8 cellular contexts compared by ENCODE assay signal in genomic region chr1:64505232-64505943, GRCh38. TPM values are rescaled to one million over a fixed set of nuclear protein-coding genes. Genes with fewer than 3 reads are reported as not detected.
DNase-seq lines count a peak whose midpoint lies in the region; ATAC-seq lines count a peak whose summit lies in the region.

No MANE protein-coding gene starts in this region.

- peak overlapping the region; percentile 91 for H3K4me2 ChIP-seq in mesenchymal stem cell (ENCODE audit: low read length, poor library complexity, severe bottlenecking)

- no peak overlapping the region for H2BK120ac ChIP-seq in mesenchymal stem cell (ENCODE audit: low read depth, low read length)

- peak overlapping the region in 1 of 2 experiments; percentile 49 for H3K14ac ChIP-seq in mesenchymal stem cell (ENCODE audit: low read length in 2 of 2)

- no peaks in the 10 kb centered on the region for H3K27me3 ChIP-seq in duodenal mucosa (ENCODE audit: control insufficient read depth in 1 of 2, insufficient read depth in 2 of 2, low read length in 2 of 2)
- no peaks in the 10 kb centered on the region for H3K27me3 ChIP-seq in mesenchymal stem cell (ENCODE audit: control insufficient read depth in 1 of 2, insufficient read depth in 1 of 2, low read length in 2 of 2)

- DNase-seq in activated CD4-positive, alpha-beta T cell treated with anti-CD3 and anti-CD28 coated beads for 24 hours (ENCODE audit: low read depth in 2 of 2) = peak; percentile 27 to 42
- DNase-seq in mesenchymal stem cell (no peak), SIG-M5 treated with dmso at 0.1 percent for 504 hours (lab: John Stamatoyannopoulos, UW; ENCODE audit: unreplicated experiment) (no peak)

- WGBS in mesenchymal stem cell = 4% methylated on average over 27 of the region's 51 CpGs

- no peaks in the 10 kb centered on the region for H3K36me3 ChIP-seq in duodenal mucosa (ENCODE audit: control insufficient read depth in 1 of 2, insufficient read depth in 2 of 2, low read length in 2 of 2)
- no peaks in the 10 kb centered on the region for H3K36me3 ChIP-seq in mesenchymal stem cell (ENCODE audit: control insufficient read depth in 1 of 2, insufficient read depth in 2 of 2, low read depth in 1 of 2, low read length in 2 of 2)

- H2AK5ac ChIP-seq in mesenchymal stem cell (ENCODE audit: low read length, severe bottlenecking) = no peak overlapping the region

- H3K9me3 Mint-ChIP-seq in IgD-negative memory B cell = peaks cover 0 to 3% (median 2%) of the 10 kb centered on the region in 3 donors
- H3K9me3 Mint-ChIP-seq in stimulated activated memory B cell treated with anti-CD40 and anti-IgM and Interleukin-4, amounts not matched to agents 10 μg/mL and 1 μg/mL and 100 μg/mL, for 72 hours = no peaks in the 10 kb centered on the region

- peak overlapping the region; percentile 80 for H4K8ac ChIP-seq in mesenchymal stem cell (ENCODE audit: low read length)

- peak overlapping the region in 1 of 3 donors; percentile 14 for H3K27ac Mint-ChIP-seq in IgD-negative memory B cell
- peak overlapping the region; percentile 70 for H3K27ac Mint-ChIP-seq in stimulated activated memory B cell treated with anti-CD40 and anti-IgM and Interleukin-4, amounts not matched to agents 10 μg/mL and 1 μg/mL and 100 μg/mL, for 72 hours

- peak overlapping the region; percentile 78 for H2AFZ ChIP-seq in mesenchymal stem cell (ENCODE audit: low read depth, low read length)

- H4K91ac ChIP-seq in mesenchymal stem cell (ENCODE audit: low read length) = peak overlapping the region; percentile 78

- peak overlapping the region; percentile 31 to 86 (median 82) for H3K4me3 Mint-ChIP-seq in IgD-negative memory B cell
- H3K4me3 Mint-ChIP-seq in stimulated activated memory B cell treated with anti-CD40 and anti-IgM and Interleukin-4, amounts not matched to agents 10 μg/mL and 1 μg/mL and 100 μg/mL, for 72 hours = peak overlapping the region; percentile 98

- peaks cover 0 to 6% (median 2%) of the 10 kb centered on the region in 3 donors for H3K4me1 Mint-ChIP-seq in IgD-negative memory B cell
- peaks cover 7% of the 10 kb centered on the region for H3K4me1 Mint-ChIP-seq in stimulated activated memory B cell treated with anti-CD40 and anti-IgM and Interleukin-4, amounts not matched to agents 10 μg/mL and 1 μg/mL and 100 μg/mL, for 72 hours

- no peak overlapping the region for H2BK15ac ChIP-seq in mesenchymal stem cell (ENCODE audit: low read depth, poor library complexity, severe bottlenecking)

- H3K18ac ChIP-seq in mesenchymal stem cell (ENCODE audit: low read depth in 1 of 2, low read length in 2 of 2) = peak overlapping the region in 1 of 2 experiments; percentile 77

- H3K36me3 Mint-ChIP-seq in IgD-negative memory B cell = no peaks in the 10 kb centered on the region
- no peaks in the 10 kb centered on the region for H3K36me3 Mint-ChIP-seq in stimulated activated memory B cell treated with anti-CD40 and anti-IgM and Interleukin-4, amounts not matched to agents 10 μg/mL and 1 μg/mL and 100 μg/mL, for 72 hours

- peak; percentile 64 for ATAC-seq in stimulated activated memory B cell treated with anti-CD40 and anti-IgM and Interleukin-4, amounts not matched to agents 10 μg/mL and 1 μg/mL and 100 μg/mL, for 72 hours
- ATAC-seq in GM19467 (IDR thresholded peaks at IDR 0.05; ENCODE audit: unreplicated experiment) = no peak
- no peak for ATAC-seq in HG02981 (IDR thresholded peaks at IDR 0.05; ENCODE audit: unreplicated experiment)

- H3K27ac ChIP-seq in duodenal mucosa (ENCODE audit: low read depth, low read length) (peak overlapping the region; percentile 45), mesenchymal stem cell (ENCODE audit: low read length, poor library complexity, severe bottlenecking) (no peak overlapping the region)

- no peak overlapping the region for H2BK12ac ChIP-seq in mesenchymal stem cell (ENCODE audit: low read length in 2 of 2)

- H3K9me3 ChIP-seq in duodenal mucosa (ENCODE audit: control insufficient read depth in 1 of 2, low read length in 2 of 2) (no peaks in the 10 kb centered on the region), mesenchymal stem cell (ENCODE audit: control insufficient read depth, low read length) (no peaks in the 10 kb centered on the region)

- H2BK5ac ChIP-seq in mesenchymal stem cell (ENCODE audit: low read depth, low read length, poor library complexity, severe bottlenecking) = no peak overlapping the region

- peaks cover 7% of the 10 kb centered on the region for H3K79me1 ChIP-seq in mesenchymal stem cell (replicated peaks; ENCODE audit: low read length, poor library complexity, severe bottlenecking)

- H3K4me3 ChIP-seq in duodenal mucosa (ENCODE audit: low read depth in 1 of 2, low read length in 2 of 2) (peak overlapping the region; percentile 60 to 67), mesenchymal stem cell (ENCODE audit: insufficient read depth in 1 of 2, low read depth in 1 of 2, low read length in 2 of 2) (peak overlapping the region; percentile 62 to 72)

- peaks cover 30% of the 10 kb centered on the region for H3K27me3 Mint-ChIP-seq in IgD-negative memory B cell
- peaks cover 49% of the 10 kb centered on the region for H3K27me3 Mint-ChIP-seq in stimulated activated memory B cell treated with anti-CD40 and anti-IgM and Interleukin-4, amounts not matched to agents 10 μg/mL and 1 μg/mL and 100 μg/mL, for 72 hours

- H3K23ac ChIP-seq in mesenchymal stem cell (ENCODE audit: low read length in 2 of 2) = no peak overlapping the region

- H3K9ac ChIP-seq in duodenal mucosa (ENCODE audit: low read depth in 1 of 2, low read length in 2 of 2) = no peak overlapping the region
- peak overlapping the region; percentile 65 for H3K9ac ChIP-seq in mesenchymal stem cell (ENCODE audit: low read length)

- H3K4ac ChIP-seq in mesenchymal stem cell (ENCODE audit: low read depth in 1 of 2, low read length in 2 of 2) = peak overlapping the region in 1 of 2 experiments; percentile 30

- H3K4me1 ChIP-seq in duodenal mucosa (ENCODE audit: control insufficient read depth in 1 of 2, insufficient read depth in 2 of 2, low read length in 2 of 2) = peaks cover 15 to 38% of the 10 kb centered on the region in 2 donors
- peaks cover 7% of the 10 kb centered on the region for H3K4me1 ChIP-seq in mesenchymal stem cell (ENCODE audit: control insufficient read depth, insufficient read depth, low read depth, low read length)

RNA-seq across cellular contexts. Expression of gene CACHD1, which starts 35.5 kb away (rescaled TPM):
- polyA plus RNA-seq in IgD-negative memory B cell = 0.08 TPM
- polyA plus RNA-seq in mesenchymal stem cell (2013, experiment 1 of 2) = 2.3 TPM
- polyA plus RNA-seq in mesenchymal stem cell (2013, experiment 2 of 2) = 2.3 TPM

Comparison
In these comparisons a context has a peak if more than half of its experiments do, and no peak if none do; other contexts are left out.
1. DNase-seq: peak in activated CD4-positive, alpha-beta T cell treated with anti-CD3 and anti-CD28 coated beads for 24 hours (2 of 2); none in mesenchymal stem cell (single experiment) and SIG-M5 treated with dmso at 0.1 percent for 504 hours (single experiment).